In the genomic region with DNA sequence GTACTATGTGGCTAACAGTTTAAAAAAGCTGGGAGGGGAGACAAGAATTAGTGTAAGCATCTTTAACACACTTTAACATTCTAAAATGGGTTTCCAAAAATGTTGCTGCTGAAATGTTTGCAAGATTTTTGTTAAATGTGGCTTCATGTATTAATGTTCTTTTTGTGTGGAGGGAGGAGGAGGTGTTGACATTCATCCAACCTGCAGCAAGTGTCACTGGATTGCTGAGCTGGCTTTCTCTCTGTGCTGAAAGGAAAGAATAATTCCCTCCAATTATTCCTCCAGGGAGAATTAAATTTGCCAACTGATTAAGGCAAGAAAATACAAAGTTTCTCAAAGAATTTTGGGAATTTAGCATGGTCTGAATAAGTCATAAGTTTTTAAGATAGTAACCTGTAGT, we compare ENCODE assay signal across 1 cellular context.
TF ChIP-seq lines count a peak whose summit lies in the region.

No MANE protein-coding gene starts in this region.

TF ChIP-seq in GM23338, 12 proteins besides CTCF, POLR2A, EP300 and RAD21 (continued from another document):
- TF ChIP-seq ZNF462 (CRISPR knock-in tag; IDR thresholded peaks at IDR 0.05) (no peak), ZNF114 (CRISPR knock-in tag; IDR thresholded peaks at IDR 0.05) (no peak), ZNF331 (CRISPR knock-in tag; IDR thresholded peaks at IDR 0.05; ENCODE audit: low read depth) (no peak), STAT1 (IDR thresholded peaks at IDR 0.05; ENCODE audit: unreplicated experiment) (no peak), JUNB (IDR thresholded peaks at IDR 0.05; ENCODE audit: unreplicated experiment) (no peak), ETS1 (IDR thresholded peaks at IDR 0.05) (no peak)
- TF ChIP-seq, protein P1, sequence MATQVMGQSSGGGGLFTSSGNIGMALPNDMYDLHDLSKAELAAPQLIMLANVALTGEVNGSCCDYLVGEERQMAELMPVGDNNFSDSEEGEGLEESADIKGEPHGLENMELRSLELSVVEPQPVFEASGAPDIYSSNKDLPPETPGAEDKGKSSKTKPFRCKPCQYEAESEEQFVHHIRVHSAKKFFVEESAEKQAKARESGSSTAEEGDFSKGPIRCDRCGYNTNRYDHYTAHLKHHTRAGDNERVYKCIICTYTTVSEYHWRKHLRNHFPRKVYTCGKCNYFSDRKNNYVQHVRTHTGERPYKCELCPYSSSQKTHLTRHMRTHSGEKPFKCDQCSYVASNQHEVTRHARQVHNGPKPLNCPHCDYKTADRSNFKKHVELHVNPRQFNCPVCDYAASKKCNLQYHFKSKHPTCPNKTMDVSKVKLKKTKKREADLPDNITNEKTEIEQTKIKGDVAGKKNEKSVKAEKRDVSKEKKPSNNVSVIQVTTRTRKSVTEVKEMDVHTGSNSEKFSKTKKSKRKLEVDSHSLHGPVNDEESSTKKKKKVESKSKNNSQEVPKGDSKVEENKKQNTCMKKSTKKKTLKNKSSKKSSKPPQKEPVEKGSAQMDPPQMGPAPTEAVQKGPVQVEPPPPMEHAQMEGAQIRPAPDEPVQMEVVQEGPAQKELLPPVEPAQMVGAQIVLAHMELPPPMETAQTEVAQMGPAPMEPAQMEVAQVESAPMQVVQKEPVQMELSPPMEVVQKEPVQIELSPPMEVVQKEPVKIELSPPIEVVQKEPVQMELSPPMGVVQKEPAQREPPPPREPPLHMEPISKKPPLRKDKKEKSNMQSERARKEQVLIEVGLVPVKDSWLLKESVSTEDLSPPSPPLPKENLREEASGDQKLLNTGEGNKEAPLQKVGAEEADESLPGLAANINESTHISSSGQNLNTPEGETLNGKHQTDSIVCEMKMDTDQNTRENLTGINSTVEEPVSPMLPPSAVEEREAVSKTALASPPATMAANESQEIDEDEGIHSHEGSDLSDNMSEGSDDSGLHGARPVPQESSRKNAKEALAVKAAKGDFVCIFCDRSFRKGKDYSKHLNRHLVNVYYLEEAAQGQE (IDR thresholded peaks at IDR 0.05; ENCODE audit: unreplicated experiment): no peak
